1 cellular context compared by ENCODE assay signal in genomic region chr7:66996444-66997191, GRCh38.
A peak's percentile ranks its signal among the peaks of the same experiment; 100 is the strongest.
TF ChIP-seq lines count a peak whose summit lies in the region.

Gene TYW1 (plus strand): TSS chr7:66996833. CDS start chr7:66996979, 146 bp downstream.

TF ChIP-seq in HEK293, 187 proteins besides CTCF, POLR2A, EP300 and RAD21 (continued from another document):
- TF ChIP-seq PRDM10 (tag by site-specific recombination; IDR thresholded peaks at IDR 0.05) (peak; percentile 87), YY2 (tag by site-specific recombination; IDR thresholded peaks at IDR 0.05) (peak; percentile 62; the same call in 1 of the 2 replicates), SP3 (tag by site-specific recombination; IDR thresholded peaks at IDR 0.05) (peak; percentile 74), ZEB2 (tag by site-specific recombination; IDR thresholded peaks at IDR 0.05) (0 out of 2 replicates have a peak, but pooled peaks have one; percentile 43), ZNF76 (tag by site-specific recombination; IDR thresholded peaks at IDR 0.05; ENCODE audit: borderline replicate concordance, low read depth) (peak; percentile 72)
